In the genomic region with DNA sequence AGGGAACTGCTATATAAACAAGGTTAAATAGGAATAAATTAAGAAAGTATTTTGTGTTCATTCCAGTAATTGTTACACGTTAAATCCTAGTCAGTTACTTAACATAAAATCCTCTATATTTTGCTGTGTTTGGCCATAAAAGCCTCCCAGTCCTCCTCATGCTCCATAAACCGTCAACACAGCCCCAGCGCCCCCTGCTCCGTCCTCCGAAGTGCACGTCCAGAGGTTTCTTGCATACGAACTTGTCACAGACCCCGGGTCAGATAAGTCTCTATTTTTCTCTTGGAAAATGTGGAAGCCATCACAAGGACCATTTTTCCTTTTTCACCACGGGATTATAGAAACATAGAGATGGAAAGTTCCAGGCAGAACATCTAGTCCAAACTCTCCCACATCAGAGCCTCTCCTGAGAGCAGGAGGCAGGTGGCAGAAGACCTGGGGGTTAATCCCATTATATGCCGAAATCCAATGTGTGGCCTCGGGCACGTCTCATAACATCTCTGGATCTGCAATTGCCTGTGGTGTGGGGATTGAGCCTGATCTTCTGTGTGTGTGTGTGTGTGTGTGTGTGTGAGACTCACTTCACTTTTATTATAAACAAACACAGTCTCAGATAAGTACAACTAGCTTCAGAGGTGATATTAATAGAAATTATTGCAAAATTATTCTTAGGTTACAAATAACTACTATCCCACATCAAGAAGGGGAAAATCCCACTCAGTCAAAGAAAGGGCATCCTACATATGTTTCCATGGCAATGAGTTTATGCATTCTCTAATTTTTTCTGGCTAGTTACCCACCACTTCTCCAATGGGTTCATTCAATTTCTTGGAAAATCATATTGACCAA, we compare ENCODE assay signal across 21 cellular contexts.
DNase-seq lines count a peak whose midpoint lies in the region; ATAC-seq and TF ChIP-seq lines count a peak whose summit lies in the region.
"Had no signal": no experiment of that assay in that cellular context is flagged by ENCODE, and none has a peak within 500 bp of the region (broad histone marks: within the 10 kb centered on the region; RNA-seq: fewer than 3 reads in every experiment).

No MANE protein-coding gene starts in this region.

- POLR2A ChIA-PET in SK-N-SH (lab: Yijun Ruan, JAX) = no interaction called here

- H3K4me3 Mint-ChIP-seq in neural progenitor cell = no peak overlapping the region
- H3K4me3 Mint-ChIP-seq: CD4-positive, CD25-positive, alpha-beta regulatory T cell; GM23338; H9 had no signal

- no peak overlapping the region for H2AFZ ChIP-seq in GM23248
- no peak overlapping the region for H2AFZ ChIP-seq in neural progenitor cell (replicated peaks)
- no peak overlapping the region for H2AFZ ChIP-seq in SK-N-SH (ENCODE audit: low read depth)
- H2AFZ ChIP-seq: GM23338 had no signal

- H3K4me3 ChIP-seq in GM23248 (no peak overlapping the region), WERI-Rb-1 (ENCODE audit: low read depth, low read length) (no peak overlapping the region), fibroblast of villous mesenchyme (ENCODE audit: low read depth, low read length) (no peak overlapping the region), neural progenitor cell (no peak overlapping the region), SK-N-SH (ENCODE audit: low read depth in 2 of 2, low read length in 1 of 2) (no peak overlapping the region), left lung (no peak overlapping the region)
- H3K4me3 ChIP-seq: BLaER1, GM23338 had no signal

- no peak for TF ChIP-seq RAD21 in SK-N-SH (IDR thresholded peaks at IDR 0.05; ENCODE audit: low read length)

- peaks cover 12% of the 10 kb centered on the region; the same call in 1 of the 2 replicates for H3F3A ChIP-seq in GM23248 (ENCODE audit: insufficient read depth)
- peaks cover 13% of the 10 kb centered on the region for H3F3A ChIP-seq in neural progenitor cell (ENCODE audit: low read depth)
- peaks cover 18% of the 10 kb centered on the region for H3F3A ChIP-seq in SK-N-SH (replicated peaks; ENCODE audit: insufficient read depth)

- H3K9me3 ChIP-seq in GM23248 (ENCODE audit: low read depth) (no peaks in the 10 kb centered on the region), WERI-Rb-1 (ENCODE audit: severe bottlenecking) (no peaks in the 10 kb centered on the region), neural progenitor cell (ENCODE audit: low read depth) (no peaks in the 10 kb centered on the region), SK-N-SH (no peaks in the 10 kb centered on the region), left lung (no peaks in the 10 kb centered on the region)
- H3K9me3 ChIP-seq: BLaER1 had no signal

- WGBS in GM23248 (ENCODE audit: low coverage in 1 of 2, low lambda C conversion rate in 2 of 2, missing lambda C conversion rate in 2 of 2), 2 experiments = 80 to 85% methylated on average over 12 of the region's 12 CpGs
- WGBS in SK-N-SH (ENCODE audit: low lambda C conversion rate) = 11% methylated on average over 12 of the region's 12 CpGs

- peaks cover 48% of the 10 kb centered on the region for H3K4me1 Mint-ChIP-seq in neural progenitor cell
- H3K4me1 Mint-ChIP-seq: CD4-positive, CD25-positive, alpha-beta regulatory T cell had no signal

- H3K79me2 ChIP-seq in GM23248 (ENCODE audit: insufficient read depth) (no peaks in the 10 kb centered on the region), neural progenitor cell (ENCODE audit: low read depth) (no peaks in the 10 kb centered on the region), SK-N-SH (ENCODE audit: insufficient read depth) (no peaks in the 10 kb centered on the region)

- TF ChIP-seq CTCF in WERI-Rb-1 (IDR thresholded peaks at IDR 0.05; ENCODE audit: low read depth, low read length) (no peak), fibroblast of villous mesenchyme (IDR thresholded peaks at IDR 0.05; ENCODE audit: insufficient read depth, low read depth, low read length) (no peak), neural progenitor cell (IDR thresholded peaks at IDR 0.05) (no peak), SK-N-SH (IDR thresholded peaks at IDR 0.05) (no peak), left lung (IDR thresholded peaks at IDR 0.05) (no peak)

- H4K20me1 ChIP-seq in GM23248 (ENCODE audit: insufficient read depth) = no peaks in the 10 kb centered on the region
- H4K20me1 ChIP-seq in neural progenitor cell (ENCODE audit: low read depth) = no peaks in the 10 kb centered on the region
- no peaks in the 10 kb centered on the region for H4K20me1 ChIP-seq in SK-N-SH (ENCODE audit: insufficient read depth)
- H4K20me1 ChIP-seq: BLaER1 had no signal

- no peaks in the 10 kb centered on the region for H3K9me3 Mint-ChIP-seq in neural progenitor cell
- H3K9me3 Mint-ChIP-seq: GM23338, H9 had no signal

- no peak for ATAC-seq in left lung
- no peak for ATAC-seq in HG03045 (IDR thresholded peaks at IDR 0.05; ENCODE audit: unreplicated experiment)
- ATAC-seq: GM23338, HepG2, PC-3 had no signal

- no peak overlapping the region for H3K27ac ChIP-seq in GM23248
- no peak overlapping the region for H3K27ac ChIP-seq in WERI-Rb-1
- H3K27ac ChIP-seq in neural progenitor cell = no peak overlapping the region
- H3K27ac ChIP-seq in SK-N-SH (ENCODE audit: low read depth in 2 of 2, low read length in 1 of 2) = no peak overlapping the region
- no peak overlapping the region for H3K27ac ChIP-seq in left lung
- H3K27ac ChIP-seq: BLaER1 had no signal

- no peak for TF ChIP-seq EP300 in SK-N-SH (IDR thresholded peaks at IDR 0.05; ENCODE audit: borderline replicate concordance in 1 of 2, low read depth in 1 of 2, low read length in 1 of 2)

- in situ Hi-C loops in GM23248 (cut with MboI) = no loop called here

- no peaks in the 10 kb centered on the region for H3K36me3 ChIP-seq in GM23248 (ENCODE audit: low read depth)
- no peaks in the 10 kb centered on the region for H3K36me3 ChIP-seq in WERI-Rb-1
- H3K36me3 ChIP-seq in neural progenitor cell = no peaks in the 10 kb centered on the region
- no peaks in the 10 kb centered on the region for H3K36me3 ChIP-seq in SK-N-SH (replicated peaks in 1 of 2; ENCODE audit: control insufficient read depth in 1 of 2, insufficient read depth in 2 of 2, low read length in 1 of 2)
- no peaks in the 10 kb centered on the region for H3K36me3 ChIP-seq in left lung
- H3K36me3 ChIP-seq: BLaER1 had no signal

- peak; percentile 23 for DNase-seq in GM23248
- peak; percentile 16 for DNase-seq in WERI-Rb-1
- peak; percentile 11 for DNase-seq in fibroblast of villous mesenchyme (ENCODE audit: low read depth)
- no peak for DNase-seq in neural progenitor cell (ENCODE audit: low spot score)
- no peak for DNase-seq in SK-N-SH
- DNase-seq in iPS-NIHi11 (ENCODE audit: low spot score) = no peak
- no peak for DNase-seq in left lung
- DNase-seq: CD4-positive, CD25-positive, alpha-beta regulatory T cell; H9; KBM-7; NCI-H1105 treated with DMSO at 0.1 percent for 48 hours; NCI-H146; NCI-H1930; NCI-H2107; NCI-H748 treated with DMSO at 0.1 percent for 48 hours; NK-92 treated with Interleukin-12 subunit alpha and Interleukin-12 subunit beta, amount 100 ng/mL, for 24 hours; PC-3 had no signal

- intact Hi-C loops in left lung (cut with DNase I) = no loop called here

- H3K27ac Mint-ChIP-seq in neural progenitor cell = peak overlapping the region; percentile 9
- H3K27ac Mint-ChIP-seq: CD4-positive, CD25-positive, alpha-beta regulatory T cell; GM23338; H9 had no signal

- H3K27me3 Mint-ChIP-seq in neural progenitor cell (ENCODE audit: insufficient read depth, low read depth) = peaks cover 20% of the 10 kb centered on the region
- H3K27me3 Mint-ChIP-seq: CD4-positive, CD25-positive, alpha-beta regulatory T cell had no signal

- H3K4me2 ChIP-seq in GM23248 (ENCODE audit: unreplicated experiment) = no peak overlapping the region
- no peak overlapping the region for H3K4me2 ChIP-seq in neural progenitor cell
- no peak overlapping the region for H3K4me2 ChIP-seq in SK-N-SH
- H3K4me2 ChIP-seq: BLaER1, GM23338 had no signal

- H3K36me3 Mint-ChIP-seq in neural progenitor cell = no peaks in the 10 kb centered on the region
- H3K36me3 Mint-ChIP-seq: CD4-positive, CD25-positive, alpha-beta regulatory T cell had no signal

- H3K27me3 ChIP-seq in GM23248 (replicated peaks; ENCODE audit: insufficient read depth) = peaks cover 27% of the 10 kb centered on the region
- H3K27me3 ChIP-seq in WERI-Rb-1 (ENCODE audit: insufficient read depth, low read depth, severe bottlenecking) = no peaks in the 10 kb centered on the region
- no peaks in the 10 kb centered on the region for H3K27me3 ChIP-seq in neural progenitor cell
- H3K27me3 ChIP-seq in SK-N-SH (ENCODE audit: insufficient read depth) = peaks cover 39% of the 10 kb centered on the region; the same call in 1 of the 2 replicates
- peaks cover 0 to 64% of the 10 kb centered on the region in 2 donors for H3K27me3 ChIP-seq in left lung
- H3K27me3 ChIP-seq: BLaER1 had no signal

- H3K9ac ChIP-seq in GM23248 (no peak overlapping the region), neural progenitor cell (no peak overlapping the region), SK-N-SH (no peak overlapping the region)
- H3K9ac ChIP-seq: BLaER1 had no signal

- no peaks in the 10 kb centered on the region for H3K9me2 ChIP-seq in GM23248 (ENCODE audit: insufficient read depth)
- no peaks in the 10 kb centered on the region for H3K9me2 ChIP-seq in SK-N-SH

- CTCF ChIA-PET in SK-N-SH (lab: Yijun Ruan, JAX) = no interaction called here

- H3K4me1 ChIP-seq in GM23248 (ENCODE audit: insufficient read depth) (peaks cover 13% of the 10 kb centered on the region), neural progenitor cell (peaks cover 22% of the 10 kb centered on the region), SK-N-SH (ENCODE audit: control insufficient read depth in 1 of 2, insufficient read depth in 2 of 2, low read depth in 1 of 2, low read length in 1 of 2) (peaks cover 0 to 9% of the 10 kb centered on the region in 2 experiments; a peak in 2 of 4 replicates), left lung (no peaks in the 10 kb centered on the region)
- H3K4me1 ChIP-seq: BLaER1 had no signal

TF ChIP-seq in SK-N-SH, 30 proteins besides CTCF, POLR2A, EP300 and RAD21 (continues in another document):
- TF ChIP-seq CHD2 (IDR thresholded peaks at IDR 0.05; ENCODE audit: low read length, partially characterized antibody) (no peak), EZH2phosphoT487 (IDR thresholded peaks at IDR 0.05; ENCODE audit: borderline replicate concordance, low read depth) (no peak), MXI1 (IDR thresholded peaks at IDR 0.05; ENCODE audit: low read depth, low read length) (no peak), GATA2 (CRISPR knock-in tag; IDR thresholded peaks at IDR 0.05) (no peak), RCOR1 (IDR thresholded peaks at IDR 0.05; ENCODE audit: low read length) (no peak), YY1 (IDR thresholded peaks at IDR 0.05; ENCODE audit: low read depth) (no peak), TCF12 (IDR thresholded peaks at IDR 0.05) (no peak)
- TF ChIP-seq, protein P1, sequence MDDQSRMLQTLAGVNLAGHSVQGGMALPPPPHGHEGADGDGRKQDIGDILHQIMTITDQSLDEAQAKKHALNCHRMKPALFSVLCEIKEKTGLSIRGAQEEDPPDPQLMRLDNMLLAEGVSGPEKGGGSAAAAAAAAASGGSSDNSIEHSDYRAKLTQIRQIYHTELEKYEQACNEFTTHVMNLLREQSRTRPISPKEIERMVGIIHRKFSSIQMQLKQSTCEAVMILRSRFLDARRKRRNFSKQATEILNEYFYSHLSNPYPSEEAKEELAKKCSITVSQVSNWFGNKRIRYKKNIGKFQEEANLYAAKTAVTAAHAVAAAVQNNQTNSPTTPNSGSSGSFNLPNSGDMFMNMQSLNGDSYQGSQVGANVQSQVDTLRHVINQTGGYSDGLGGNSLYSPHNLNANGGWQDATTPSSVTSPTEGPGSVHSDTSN (IDR thresholded peaks at IDR 0.05) = no peak

Comparison
In these comparisons a context has a peak if more than half of its experiments do, and no peak if none do; other contexts are left out.
1. DNase-seq: peak in GM23248 (single experiment), WERI-Rb-1 (single experiment) and fibroblast of villous mesenchyme (single experiment); none in neural progenitor cell (single experiment), SK-N-SH (single experiment), iPS-NIHi11 (single experiment) and left lung (0 of 2).